ENCODE assay signal across 15 cellular contexts in the genomic region with DNA sequence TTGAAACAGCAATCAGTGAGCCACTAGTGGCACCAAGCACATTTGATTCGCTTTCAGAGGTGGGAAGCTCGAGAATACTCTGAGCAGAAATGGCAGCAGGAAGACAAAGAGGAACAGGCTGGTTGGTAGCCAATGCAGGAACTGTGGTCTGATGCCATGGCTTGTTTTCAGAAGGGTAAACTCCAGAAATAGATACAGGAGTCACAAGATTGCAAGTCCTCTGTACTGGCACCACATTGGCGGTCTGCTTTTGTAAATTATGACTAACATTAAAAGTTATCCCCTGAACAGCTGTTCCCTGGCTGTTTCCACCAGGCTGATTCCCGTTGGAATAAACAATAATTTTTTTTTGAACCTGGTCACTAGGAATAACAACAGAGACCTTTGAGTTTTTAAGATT. TPM values are rescaled to one million over a fixed set of nuclear protein-coding genes. Genes with fewer than 3 reads are reported as not detected.
DNase-seq lines count a peak whose midpoint lies in the region; ATAC-seq lines count a peak whose summit lies in the region.
"Had no signal": no experiment of that assay in that cellular context is flagged by ENCODE, and none has a peak within 500 bp of the region (broad histone marks: within the 10 kb centered on the region; RNA-seq: fewer than 3 reads in every experiment).

No MANE protein-coding gene starts in this region.

- no peak overlapping the region for H3K4ac ChIP-seq in trophoblast cell (ENCODE audit: low read depth, low read length)

- H3K27me3 ChIP-seq in trophoblast cell (ENCODE audit: insufficient read depth, low read length): no peaks in the 10 kb centered on the region
- H3K27me3 ChIP-seq: BE2C, upper lobe of left lung had no signal

- no peak overlapping the region for H2BK120ac ChIP-seq in trophoblast cell (ENCODE audit: insufficient read depth, low read length, poor library complexity)

- no peak overlapping the region for H3K23ac ChIP-seq in trophoblast cell (ENCODE audit: low read length)

- no peaks in the 10 kb centered on the region for H3K4me1 ChIP-seq in trophoblast cell (ENCODE audit: control insufficient read depth in 1 of 2, insufficient read depth in 2 of 2, low read length in 2 of 2)
- H3K4me1 ChIP-seq: BE2C, upper lobe of left lung had no signal

- H3K4me1 Mint-ChIP-seq in effector memory CD8-positive, alpha-beta T cell (ENCODE audit: low read depth in 2 of 2): peaks cover 6 to 8% of the 10 kb centered on the region in 2 donors

- H3K9ac ChIP-seq in trophoblast cell (ENCODE audit: low read length): peak overlapping the region; percentile 58

- no peak overlapping the region for H3K14ac ChIP-seq in trophoblast cell (ENCODE audit: low read length)

- no peaks in the 10 kb centered on the region for H3K79me1 ChIP-seq in trophoblast cell (ENCODE audit: low read length)

- peaks cover 7 to 25% of the 10 kb centered on the region in 2 experiments for H3K36me3 ChIP-seq in trophoblast cell (ENCODE audit: control insufficient read depth in 1 of 2, insufficient read depth in 2 of 2, low read length in 2 of 2)

- no peak overlapping the region for H2BK12ac ChIP-seq in trophoblast cell (ENCODE audit: low read length)

- H3K18ac ChIP-seq in trophoblast cell (ENCODE audit: low read length): no peak overlapping the region

- peaks cover 0 to 9% of the 10 kb centered on the region in 2 donors for H3K9me3 Mint-ChIP-seq in effector memory CD8-positive, alpha-beta T cell

- no peak overlapping the region for H4K8ac ChIP-seq in trophoblast cell (ENCODE audit: low read depth, low read length)

- no peak overlapping the region for H3K27ac Mint-ChIP-seq in effector memory CD8-positive, alpha-beta T cell

- no peak overlapping the region for H4K91ac ChIP-seq in trophoblast cell (ENCODE audit: low read depth, low read length)

- no CpG with 5 or more reads among the region's 4 CpGs for WGBS in trophoblast cell (ENCODE audit: extremely low coverage, insufficient coverage, insufficient read length)

- peaks cover 70% of the 10 kb centered on the region for H3K36me3 Mint-ChIP-seq in effector memory CD8-positive, alpha-beta T cell (ENCODE audit: insufficient read depth)

- H3K4me3 Mint-ChIP-seq in effector memory CD8-positive, alpha-beta T cell: no peak overlapping the region

- no peak overlapping the region for H3K4me3 ChIP-seq in trophoblast cell (ENCODE audit: low read depth, low read length)
- H3K4me3 ChIP-seq: upper lobe of left lung had no signal

- H4K12ac ChIP-seq in trophoblast cell (ENCODE audit: low read depth, low read length): no peak overlapping the region

- H3K27ac ChIP-seq in trophoblast cell (ENCODE audit: low read depth, low read length): no peak overlapping the region
- H3K27ac ChIP-seq: upper lobe of left lung had no signal

- no peak overlapping the region for H3K4me2 ChIP-seq in trophoblast cell (ENCODE audit: low read length)

- no peaks in the 10 kb centered on the region for H3K9me3 ChIP-seq in trophoblast cell (ENCODE audit: insufficient read depth, low read depth, low read length)
- H3K9me3 ChIP-seq: BE2C, upper lobe of left lung had no signal

- no peak overlapping the region for H2AFZ ChIP-seq in trophoblast cell (ENCODE audit: insufficient read depth, low read length, poor library complexity)

- H2AK5ac ChIP-seq in trophoblast cell (ENCODE audit: low read length): no peak overlapping the region

- H3K27me3 Mint-ChIP-seq in effector memory CD8-positive, alpha-beta T cell: no peaks in the 10 kb centered on the region

- in situ Hi-C loops in ACHN (cut with HindIII; ENCODE audit: low pct_ligation_motif_present, low pct_unique_long_range_greater_than_20kb, low sequenced_read_pairs): no loop called here

- H3K79me2 ChIP-seq in trophoblast cell (ENCODE audit: control insufficient read depth, insufficient read depth, low read length, poor library complexity): no peaks in the 10 kb centered on the region

- ATAC-seq in HG03469 (IDR thresholded peaks at IDR 0.05; ENCODE audit: unreplicated experiment): no peak
- ATAC-seq in effector memory CD8-positive, alpha-beta T cell (replicated peaks): no peak
- ATAC-seq: esophagus mucosa had no signal

- peak; percentile 70 for DNase-seq in DMS 273 treated with DMSO at 0.1 percent for 48 hours (lab: John Stamatoyannopoulos, UW)
- peak; percentile 88 for DNase-seq in NCI-H446 treated with DMSO at 0.1 percent for 48 hours (lab: John Stamatoyannopoulos, UW)
- DNase-seq in globus pallidus (ENCODE audit: low spot score): peak; percentile 16
- no peak for DNase-seq in trophoblast cell
- no peak for DNase-seq in ACHN
- DNase-seq in activated effector memory CD4-positive, alpha-beta T cell treated with anti-CD3 and anti-CD28 coated beads, Interleukin-2, amount 50 U/mL, for 16 hours: no peak
- DNase-seq in effector memory CD8-positive, alpha-beta T cell: no peak
- DNase-seq: activated CD4-positive, CD25-positive, alpha-beta regulatory T cell treated with anti-CD3 and anti-CD28 coated beads, Interleukin-2, amount 50 U/mL, for 72 hours; BE2C; mammary epithelial cell; MM.1S; OCI-M1; upper lobe of left lung had no signal

- H2BK5ac ChIP-seq in trophoblast cell (ENCODE audit: low read depth, low read length, poor library complexity): no peak overlapping the region

RNA-seq across cellular contexts. Expression of gene USF3, which starts 35.5 kb away (rescaled TPM):
- 9.3 and 9.6 TPM in 2 replicates for polyA plus RNA-seq in trophoblast cell (2013)

Comparison
In these comparisons a context has a peak if more than half of its experiments do, and no peak if none do; other contexts are left out.
1. DNase-seq: peak in DMS 273 treated with DMSO at 0.1 percent for 48 hours (single experiment), NCI-H446 treated with DMSO at 0.1 percent for 48 hours (single experiment) and globus pallidus (single experiment); none in trophoblast cell (0 of 2), ACHN (single experiment), activated effector memory CD4-positive, alpha-beta T cell treated with anti-CD3 and anti-CD28 coated beads, Interleukin-2, amount 50 U/mL, for 16 hours (single experiment) and effector memory CD8-positive, alpha-beta T cell (0 of 3).